Comparison of ENCODE assay signal across 7 cellular contexts in genomic region chr10:26859241-26860025, GRCh38. TPM values are rescaled to one million over a fixed set of nuclear protein-coding genes. Genes with fewer than 3 reads are reported as not detected.
DNase-seq lines count a peak whose midpoint lies in the region; ATAC-seq, FAIRE-seq and TF ChIP-seq lines count a peak whose summit lies in the region.

No MANE protein-coding gene starts in this region.

- peaks cover 6% of the 10 kb centered on the region for H3K27me3 Mint-ChIP-seq in glutamatergic neuron (ENCODE audit: unreplicated experiment)

- peaks cover 15% of the 10 kb centered on the region for H3K4me1 Mint-ChIP-seq in glutamatergic neuron (ENCODE audit: low read depth, unreplicated experiment)

- H3K36me3 Mint-ChIP-seq in glutamatergic neuron (ENCODE audit: unreplicated experiment), result no peaks in the 10 kb centered on the region

- H3K4me1 ChIP-seq in HAP-1, result peaks cover 11% of the 10 kb centered on the region
- H3K4me1 ChIP-seq in small intestine (ENCODE audit: control insufficient read depth in 2 of 2, insufficient read depth in 1 of 2, low read depth in 1 of 2, low read length in 1 of 2), result peaks cover 2 to 11% of the 10 kb centered on the region in 2 donors

- WGBS in small intestine, 3 donors, result 0 to 1% (median 0%) methylated on average over 14 of the region's 14 CpGs

- DNase-seq in HAP-1 (ENCODE audit: low spot score in 2 of 2) (peak in 1 of 2 experiments; percentile 33), WERI-Rb-1 (no peak), glutamatergic neuron (no peak), small intestine (no peak), HUDEP-2 (lab: John Stamatoyannopoulos, UW; ENCODE audit: unreplicated experiment in 76 of 76) (no peak), posterior vena cava (ENCODE audit: low spot score) (no peak)

- no peak for ATAC-seq in HG03159 (IDR thresholded peaks at IDR 0.05; ENCODE audit: unreplicated experiment)

- in situ Hi-C loops in HAP-1 (cut with MboI; ENCODE audit: low sequenced_read_pairs), result no loop called here

- H3K27me3 ChIP-seq in HAP-1 (ENCODE audit: low read depth), result no peaks in the 10 kb centered on the region
- no peaks in the 10 kb centered on the region for H3K27me3 ChIP-seq in WERI-Rb-1 (ENCODE audit: insufficient read depth, low read depth, severe bottlenecking)
- H3K27me3 ChIP-seq in small intestine (ENCODE audit: control insufficient read depth in 2 of 2, insufficient read depth in 2 of 2, low read length in 2 of 2), result no peaks in the 10 kb centered on the region

- intact Hi-C loops in posterior vena cava (cut with DNase I), result no loop called here

- peak overlapping the region; percentile 96 for H3K4me3 Mint-ChIP-seq in glutamatergic neuron (ENCODE audit: unreplicated experiment)

- H3K9me3 ChIP-seq in HAP-1 (no peaks in the 10 kb centered on the region), WERI-Rb-1 (ENCODE audit: severe bottlenecking) (no peaks in the 10 kb centered on the region), small intestine (ENCODE audit: control insufficient read depth, low read depth) (no peaks in the 10 kb centered on the region)

- H3K27ac Mint-ChIP-seq in glutamatergic neuron (ENCODE audit: unreplicated experiment), result peak overlapping the region; percentile 87

- no peak for TF ChIP-seq CTCF in WERI-Rb-1 (IDR thresholded peaks at IDR 0.05; ENCODE audit: low read depth, low read length)
- TF ChIP-seq CTCF in glutamatergic neuron (IDR thresholded peaks at IDR 0.05; ENCODE audit: partially characterized antibody, unreplicated experiment), result no peak

- H3K4me3 ChIP-seq in HAP-1, result peak overlapping the region; percentile 97
- H3K4me3 ChIP-seq in WERI-Rb-1 (ENCODE audit: low read depth, low read length), result peak overlapping the region; percentile 81
- peak overlapping the region; percentile 82 to 95 for H3K4me3 ChIP-seq in small intestine (ENCODE audit: low read depth in 1 of 2, low read length in 2 of 2)

- H3K27ac ChIP-seq in WERI-Rb-1 (no peak overlapping the region), small intestine (ENCODE audit: low read depth in 1 of 2, low read length in 1 of 2) (peak overlapping the region; percentile 50 to 99)

- H3K36me3 ChIP-seq in HAP-1 (replicated peaks), result peaks cover 4% of the 10 kb centered on the region; the same call in 1 of the 2 replicates
- no peaks in the 10 kb centered on the region for H3K36me3 ChIP-seq in WERI-Rb-1
- no peaks in the 10 kb centered on the region for H3K36me3 ChIP-seq in small intestine (ENCODE audit: control insufficient read depth in 2 of 2, insufficient read depth in 2 of 2, low read length in 2 of 2)

- H3K9me3 Mint-ChIP-seq in glutamatergic neuron (ENCODE audit: unreplicated experiment), result peaks cover 5% of the 10 kb centered on the region

- no peak for FAIRE-seq in small intestine (lab: Jason Lieb, UNC)

RNA-seq across cellular contexts. Expression of gene ABI1, which starts 1.3 kb away (rescaled TPM):
- total RNA-seq in glutamatergic neuron (ENCODE audit: unreplicated experiment) (37.3 TPM), posterior vena cava (10 to 100 TPM; 42.6 to 50.1 TPM)
- polyA plus RNA-seq in small intestine, result 10 to 100 TPM; 25.5 to 44.3 (median 32.4) TPM
